In the genomic region with DNA sequence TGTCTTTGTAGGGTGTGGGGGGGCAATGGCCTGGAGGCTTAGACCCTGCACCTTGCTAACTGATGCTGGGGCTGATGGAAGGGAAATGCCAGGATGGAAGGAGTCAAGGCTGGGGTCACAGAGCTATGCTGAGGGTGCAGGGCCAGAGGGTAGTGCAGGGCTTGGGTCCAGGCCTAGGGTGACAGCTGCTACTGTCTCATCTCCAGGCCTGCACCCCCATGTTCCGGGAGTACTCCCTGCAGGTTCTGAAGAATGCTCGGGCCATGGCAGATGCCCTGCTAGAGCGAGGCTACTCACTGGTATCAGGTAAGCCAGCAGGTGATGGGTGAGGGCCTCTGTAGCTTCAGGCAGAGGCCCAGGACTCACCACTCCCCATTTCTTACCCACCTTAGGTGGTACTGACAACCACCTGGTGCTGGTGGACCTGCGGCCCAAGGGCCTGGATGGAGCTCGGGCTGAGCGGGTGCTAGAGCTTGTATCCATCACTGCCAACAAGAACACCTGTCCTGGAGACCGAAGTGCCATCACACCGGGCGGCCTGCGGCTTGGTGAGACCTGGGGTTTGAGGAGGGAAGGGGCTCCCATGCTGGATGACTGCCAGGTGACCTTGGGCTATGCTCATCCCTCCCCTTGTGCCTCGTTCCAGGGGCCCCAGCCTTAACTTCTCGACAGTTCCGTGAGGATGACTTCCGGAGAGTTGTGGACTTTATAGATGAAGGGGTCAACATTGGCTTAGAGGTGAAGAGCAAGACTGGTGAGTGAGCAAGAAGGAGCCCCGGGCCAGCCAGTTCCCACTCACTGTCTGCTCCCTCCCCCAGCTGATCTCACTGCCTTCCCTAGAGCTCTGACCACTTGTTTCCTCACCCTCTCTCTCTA, we compare ENCODE assay signal across 14 cellular contexts. TPM values are rescaled to one million over a fixed set of nuclear protein-coding genes. Genes with fewer than 3 reads are reported as not detected.
DNase-seq lines count a peak whose midpoint lies in the region; ATAC-seq and TF ChIP-seq lines count a peak whose summit lies in the region.
"Had no signal": no experiment of that assay in that cellular context is flagged by ENCODE, and none has a peak within 500 bp of the region (broad histone marks: within the 10 kb centered on the region; RNA-seq: fewer than 3 reads in every experiment).

No MANE protein-coding gene starts in this region.

- peaks cover 17% of the 10 kb centered on the region for H3K36me3 Mint-ChIP-seq in activated naive CD8-positive, alpha-beta T cell

- H3K4me3 Mint-ChIP-seq in activated naive CD8-positive, alpha-beta T cell: peak overlapping the region; percentile 15

- TF ChIP-seq CTCF in HEK293 (tag by site-specific recombination; IDR thresholded peaks at IDR 0.05): no peak
- no peak for TF ChIP-seq CTCF in heart right ventricle (IDR thresholded peaks at IDR 0.05)
- TF ChIP-seq CTCF in GM10248 (IDR thresholded peaks at IDR 0.05; ENCODE audit: control extremely low read depth, extremely low read depth, low read depth, missing control alignments): no peak

- CTCF ChIA-PET in HEK293 (lab: Yijun Ruan, JAX): interaction anchor here (0.6 to 23.3 kb wide), 6 partner anchors 6 to 379 kb away, joined by 3 to 628 read pairs (median 4); a partner anchor contains a TSS
- CTCF ChIA-PET in GM10248 (lab: Yijun Ruan, JAX): interaction anchor here (0.9 to 22.8 kb wide), 6 partner anchors 7 to 122 kb away, joined by 4 to 403 read pairs (median 6); a partner anchor contains a TSS

- H3K36me3 ChIP-seq in HEK293 (ENCODE audit: control insufficient read depth in 2 of 2, insufficient read depth in 1 of 2, low read length in 2 of 2): peaks cover 0 to 55% of the 10 kb centered on the region in 2 experiments; a peak in 1 of 3 replicates
- H3K36me3 ChIP-seq in heart right ventricle: peaks cover 0 to 39% (median 24%) of the 10 kb centered on the region in 9 donors
- H3K36me3 ChIP-seq in skeletal muscle tissue (ENCODE audit: control insufficient read depth in 3 of 3, insufficient read depth in 3 of 3, low read length in 3 of 3): peaks cover 29 to 33% (median 30%) of the 10 kb centered on the region in 3 donors

- no peak overlapping the region for H3K27ac Mint-ChIP-seq in activated naive CD8-positive, alpha-beta T cell

- no peak overlapping the region for H3K4me3 ChIP-seq in HEK293 (ENCODE audit: low read depth, low read length)
- H3K4me3 ChIP-seq in heart right ventricle: no peak overlapping the region
- no peak overlapping the region for H3K4me3 ChIP-seq in skeletal muscle tissue (ENCODE audit: low read length in 3 of 3)

- H3K4me1 ChIP-seq in HEK293 (ENCODE audit: control insufficient read depth, insufficient read depth, low read length) (peaks cover 23% of the 10 kb centered on the region), heart right ventricle (peaks cover 11 to 81% (median 48%) of the 10 kb centered on the region in 9 donors), skeletal muscle tissue (ENCODE audit: control insufficient read depth in 3 of 3, insufficient read depth in 3 of 3, low read length in 3 of 3) (peaks cover 28 to 50% (median 31%) of the 10 kb centered on the region in 3 donors)

- H3K9me3 Mint-ChIP-seq in activated naive CD8-positive, alpha-beta T cell (ENCODE audit: low read depth): no peaks in the 10 kb centered on the region

- peaks cover 7% of the 10 kb centered on the region for H3K27me3 Mint-ChIP-seq in activated naive CD8-positive, alpha-beta T cell

- DNase-seq in heart right ventricle (no peak), Ammon's horn (ENCODE audit: low spot score) (no peak), GM10248 (ENCODE audit: extremely low spot score) (no peak)
- DNase-seq: activated CD4-positive, alpha-beta T cell treated with anti-CD3 and anti-CD28 coated beads, Interleukin-2, amount 50 U/mL, for 1 hour; activated naive CD4-positive, alpha-beta T cell treated with Interleukin-2 at 50 U/mL for 16 hours; DMS153; hippocampal formation; NCI-H1092 treated with DMSO at 0.1 percent for 48 hours; NCI-H774 had no signal

- H3K9me3 ChIP-seq in HEK293 (ENCODE audit: control insufficient read depth, insufficient read depth, low read depth, low read length) (no peaks in the 10 kb centered on the region), heart right ventricle (no peaks in the 10 kb centered on the region), skeletal muscle tissue (ENCODE audit: control insufficient read depth in 3 of 3, low read length in 3 of 3) (no peaks in the 10 kb centered on the region)

- ATAC-seq in heart right ventricle: peak in 1 of 8 donors; percentile 19
- ATAC-seq in HG03095 (IDR thresholded peaks at IDR 0.05; ENCODE audit: unreplicated experiment): no peak

- 85% methylated on average over 15 of the region's 15 CpGs for WGBS in heart right ventricle, 2 donors

- H3K27ac ChIP-seq in HEK293 (ENCODE audit: extremely low read depth, low read depth, low read length) (peak overlapping the region; percentile 66), heart right ventricle (peak overlapping the region in 7 of 10 donors; percentile 50 to 87 (median 80)), skeletal muscle tissue (ENCODE audit: low read depth, low read length) (peak overlapping the region; percentile 12)

- H3K9ac ChIP-seq in skeletal muscle tissue (ENCODE audit: low read depth in 1 of 3, low read length in 3 of 3): no peak overlapping the region

- intact Hi-C loops in heart right ventricle (cut with DNase I): no loop called here

- H3K4me1 Mint-ChIP-seq in activated naive CD8-positive, alpha-beta T cell (ENCODE audit: low read depth): peaks cover 48% of the 10 kb centered on the region

- POLR2A ChIA-PET in HEK293 (lab: Yijun Ruan, JAX) (interaction anchor here (0.6 to 1.3 kb wide), 2 partner anchors 12 to 15 kb away, joined by 3 read pairs; no protein-coding TSS in a partner anchor), GM10248 (lab: Yijun Ruan, JAX) (interaction anchor here (0.5 kb wide), 1 partner anchor 535 kb away, joined by 4 read pairs; no protein-coding TSS in a partner anchor)

- peaks cover 0 to 38% (median 28%) of the 10 kb centered on the region in 7 donors for H3K27me3 ChIP-seq in heart right ventricle
- peaks cover 13 to 28% (median 21%) of the 10 kb centered on the region in 3 donors for H3K27me3 ChIP-seq in skeletal muscle tissue (ENCODE audit: control insufficient read depth in 3 of 3, insufficient read depth in 3 of 3, low read length in 3 of 3)

TF ChIP-seq in HEK293, 187 proteins besides CTCF, POLR2A, EP300 and RAD21:
- no peak for TF ChIP-seq ZNF514 (tag by site-specific recombination; IDR thresholded peaks at IDR 0.05)
- TF ChIP-seq ZBTB20 (tag by site-specific recombination; IDR thresholded peaks at IDR 0.05): peak; percentile 57; the same call in 1 of the 2 replicates
- no peak for TF ChIP-seq ZNF791 (tag by site-specific recombination; IDR thresholded peaks at IDR 0.05)
- TF ChIP-seq ZNF223 (tag by site-specific recombination; IDR thresholded peaks at IDR 0.05): peak; percentile 68; the same call in 1 of the 2 replicates
- peak; percentile 38; the same call in 1 of the 2 replicates for TF ChIP-seq IKZF3 (tag by site-specific recombination; IDR thresholded peaks at IDR 0.05)
- TF ChIP-seq, protein P1, sequence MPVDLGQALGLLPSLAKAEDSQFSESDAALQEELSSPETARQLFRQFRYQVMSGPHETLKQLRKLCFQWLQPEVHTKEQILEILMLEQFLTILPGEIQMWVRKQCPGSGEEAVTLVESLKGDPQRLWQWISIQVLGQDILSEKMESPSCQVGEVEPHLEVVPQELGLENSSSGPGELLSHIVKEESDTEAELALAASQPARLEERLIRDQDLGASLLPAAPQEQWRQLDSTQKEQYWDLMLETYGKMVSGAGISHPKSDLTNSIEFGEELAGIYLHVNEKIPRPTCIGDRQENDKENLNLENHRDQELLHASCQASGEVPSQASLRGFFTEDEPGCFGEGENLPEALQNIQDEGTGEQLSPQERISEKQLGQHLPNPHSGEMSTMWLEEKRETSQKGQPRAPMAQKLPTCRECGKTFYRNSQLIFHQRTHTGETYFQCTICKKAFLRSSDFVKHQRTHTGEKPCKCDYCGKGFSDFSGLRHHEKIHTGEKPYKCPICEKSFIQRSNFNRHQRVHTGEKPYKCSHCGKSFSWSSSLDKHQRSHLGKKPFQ (tag by site-specific recombination; IDR thresholded peaks at IDR 0.05): peak; percentile 90
- TF ChIP-seq SCRT2 (tag by site-specific recombination; IDR thresholded peaks at IDR 0.05): 0 out of 2 replicates have a peak, but pooled peaks have one; percentile 43
- no peak for TF ChIP-seq ZNF132 (tag by site-specific recombination; IDR thresholded peaks at IDR 0.05; ENCODE audit: borderline replicate concordance)

RNA-seq across cellular contexts. Expression of a gene that starts 4.1 kb away (rescaled TPM):
- 10 to 100 TPM; 24.4 to 47.6 (median 27.1) TPM for total RNA-seq in heart right ventricle
- polyA plus RNA-seq in heart right ventricle: 10 to 100 TPM; 14.3 to 49.8 TPM
- total RNA-seq in skeletal muscle tissue: 91.3 TPM

RNA-seq across cellular contexts. Expression of a gene that starts 17.0 kb away (rescaled TPM):
- total RNA-seq in heart right ventricle (1 to 10 TPM in 7 of 10 donors, under 1 TPM in 3; 0.18 to 6.2 (median 2.3) TPM), skeletal muscle tissue (not detected)
- polyA plus RNA-seq in heart right ventricle: 1 to 10 TPM in 1 of 2 donors, under 1 TPM in 1; 0.66 to 1.8 TPM
- total RNA-seq: mononuclear cell had no signal

RNA-seq across cellular contexts. Expression of a gene that starts 17.4 kb away (rescaled TPM):
- total RNA-seq in heart right ventricle (1 to 10 TPM in 4 of 10 donors, under 1 TPM in 6; 0.30 to 2.9 (median 0.98) TPM), skeletal muscle tissue (166 TPM)
- polyA plus RNA-seq in heart right ventricle: 1 to 10 TPM in 1 of 2 donors, under 1 TPM in 1; 0.81 to 1.7 TPM

Comparison
In these comparisons a context has a peak if more than half of its experiments do, and no peak if none do; other contexts are left out.
1. H3K27ac ChIP-seq: peak in every context shown above with its lines; median percentile 80 in heart right ventricle; 66 in HEK293; 12 in skeletal muscle tissue.
2. RNA of a gene that starts 17.4 kb away (total RNA-seq): 166 TPM in skeletal muscle tissue (single experiment); 0.30 to 2.9 TPM in heart right ventricle; every median in the first group is over 10 times any median in the second.